In the genomic region with DNA sequence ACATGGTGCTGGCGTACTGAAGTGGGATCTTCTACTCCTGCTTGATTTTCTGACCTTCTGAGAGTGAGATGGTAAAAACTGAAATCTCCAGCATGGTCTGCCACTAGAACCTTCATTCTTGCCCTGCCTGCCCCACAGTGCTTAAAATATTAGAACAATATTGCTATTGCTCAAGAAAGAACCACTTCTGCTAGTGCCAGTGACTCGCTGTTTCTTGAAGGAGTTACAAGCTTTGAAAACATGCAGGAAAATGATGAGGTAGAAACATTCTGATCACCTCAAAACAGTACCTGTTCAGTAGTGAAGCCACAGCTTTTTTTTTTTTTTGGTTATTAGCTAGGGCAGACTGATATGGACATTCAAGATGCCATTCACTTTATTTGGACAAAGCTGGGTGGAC, we compare ENCODE assay signal across 18 cellular contexts.
"Had no signal": no experiment of that assay in that cellular context is flagged by ENCODE, and none has a peak within 500 bp of the region (broad histone marks: within the 10 kb centered on the region; RNA-seq: fewer than 3 reads in every experiment).

No MANE protein-coding gene starts in this region.

- H3K9me3 ChIP-seq: esophagus muscularis mucosa, gastroesophageal sphincter, mucosa of descending colon, sigmoid colon had no signal

- H2AFZ ChIP-seq: hepatocyte had no signal

- H3K36me3 ChIP-seq: esophagus muscularis mucosa, neutrophil, right atrium auricular region, sigmoid colon had no signal

- DNase-seq: effector memory CD4-positive, alpha-beta T cell; glutamatergic neuron; left colon; left ventricle myocardium superior; mucosa of descending colon; naive thymus-derived CD8-positive, alpha-beta T cell; sigmoid colon; stimulated activated CD4-positive, alpha-beta T cell treated with anti-CD3 and anti-CD28 coated beads, Interleukin-2, amount 100 ng/mL, for 48 hours; stimulated activated naive CD4-positive, alpha-beta T cell treated with Interleukin-2 at 50 U/mL for 16 hours; trophoblast cell had no signal

- H3K4me3 ChIP-seq: esophagus muscularis mucosa, gastroesophageal sphincter, hepatocyte, lung, mucosa of descending colon, right atrium auricular region, sigmoid colon, smooth muscle cell had no signal

- H3K27me3 ChIP-seq: esophagus muscularis mucosa, gastroesophageal sphincter, hepatocyte, neutrophil, right atrium auricular region, sigmoid colon had no signal

- ATAC-seq: gastroesophageal sphincter; left colon; left ventricle myocardium superior; mucosa of descending colon; naive thymus-derived CD8-positive, alpha-beta T cell had no signal

- H3K27ac ChIP-seq: epithelial cell of prostate, esophagus muscularis mucosa, gastroesophageal sphincter, hepatocyte, neutrophil, right atrium auricular region, sigmoid colon had no signal

- H3K4me2 ChIP-seq: hepatocyte, smooth muscle cell had no signal

- H3K4me1 ChIP-seq: esophagus muscularis mucosa, gastroesophageal sphincter, right atrium auricular region, sigmoid colon had no signal
